Comparison of ENCODE assay signal across 1 cellular context in genomic region chr4:185209031-185209851, GRCh38.
TF ChIP-seq lines count a peak whose summit lies in the region.

TSS of gene SNX25 (plus strand) at chr4:185209598. CDS start at chr4:185209827, 229 bp downstream.

TF ChIP-seq in K562, 482 proteins besides CTCF, POLR2A, EP300 and RAD21 (continued from another document):
- TF ChIP-seq, protein P1, sequence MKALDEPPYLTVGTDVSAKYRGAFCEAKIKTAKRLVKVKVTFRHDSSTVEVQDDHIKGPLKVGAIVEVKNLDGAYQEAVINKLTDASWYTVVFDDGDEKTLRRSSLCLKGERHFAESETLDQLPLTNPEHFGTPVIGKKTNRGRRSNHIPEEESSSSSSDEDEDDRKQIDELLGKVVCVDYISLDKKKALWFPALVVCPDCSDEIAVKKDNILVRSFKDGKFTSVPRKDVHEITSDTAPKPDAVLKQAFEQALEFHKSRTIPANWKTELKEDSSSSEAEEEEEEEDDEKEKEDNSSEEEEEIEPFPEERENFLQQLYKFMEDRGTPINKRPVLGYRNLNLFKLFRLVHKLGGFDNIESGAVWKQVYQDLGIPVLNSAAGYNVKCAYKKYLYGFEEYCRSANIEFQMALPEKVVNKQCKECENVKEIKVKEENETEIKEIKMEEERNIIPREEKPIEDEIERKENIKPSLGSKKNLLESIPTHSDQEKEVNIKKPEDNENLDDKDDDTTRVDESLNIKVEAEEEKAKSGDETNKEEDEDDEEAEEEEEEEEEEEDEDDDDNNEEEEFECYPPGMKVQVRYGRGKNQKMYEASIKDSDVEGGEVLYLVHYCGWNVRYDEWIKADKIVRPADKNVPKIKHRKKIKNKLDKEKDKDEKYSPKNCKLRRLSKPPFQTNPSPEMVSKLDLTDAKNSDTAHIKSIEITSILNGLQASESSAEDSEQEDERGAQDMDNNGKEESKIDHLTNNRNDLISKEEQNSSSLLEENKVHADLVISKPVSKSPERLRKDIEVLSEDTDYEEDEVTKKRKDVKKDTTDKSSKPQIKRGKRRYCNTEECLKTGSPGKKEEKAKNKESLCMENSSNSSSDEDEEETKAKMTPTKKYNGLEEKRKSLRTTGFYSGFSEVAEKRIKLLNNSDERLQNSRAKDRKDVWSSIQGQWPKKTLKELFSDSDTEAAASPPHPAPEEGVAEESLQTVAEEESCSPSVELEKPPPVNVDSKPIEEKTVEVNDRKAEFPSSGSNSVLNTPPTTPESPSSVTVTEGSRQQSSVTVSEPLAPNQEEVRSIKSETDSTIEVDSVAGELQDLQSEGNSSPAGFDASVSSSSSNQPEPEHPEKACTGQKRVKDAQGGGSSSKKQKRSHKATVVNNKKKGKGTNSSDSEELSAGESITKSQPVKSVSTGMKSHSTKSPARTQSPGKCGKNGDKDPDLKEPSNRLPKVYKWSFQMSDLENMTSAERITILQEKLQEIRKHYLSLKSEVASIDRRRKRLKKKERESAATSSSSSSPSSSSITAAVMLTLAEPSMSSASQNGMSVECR (CRISPR knock-in tag; IDR thresholded peaks at IDR 0.05): 0 out of 2 replicates have a peak, but pooled peaks have one; percentile 26
- TF ChIP-seq TAF1 (IDR thresholded peaks at IDR 0.05; ENCODE audit: control insufficient read depth, extremely low read depth, insufficient read depth, low read length, severe bottlenecking): peak; percentile 79
- TF ChIP-seq GABPA (tag; conservative IDR thresholded peaks at IDR 0.05; ENCODE audit: low read depth): peak; percentile 31; the same call in 1 of the 2 replicates
- TF ChIP-seq MYC (IDR thresholded peaks at IDR 0.05; ENCODE audit: low read depth, low read length): peak; percentile 38; the same call in 1 of the 2 replicates
- TF ChIP-seq MYC (CRISPR knock-in tag; IDR thresholded peaks at IDR 0.05; ENCODE audit: borderline replicate concordance, low read depth): no peak
- 0 out of 4 replicates have a peak, but pooled peaks of 1 of the 2 experiments have one; percentile 22 for TF ChIP-seq UBTF (IDR thresholded peaks at IDR 0.05; ENCODE audit: borderline replicate concordance in 1 of 2, low read depth in 2 of 2, low read length in 2 of 2)
- no peak for TF ChIP-seq ZNF551 (CRISPR knock-in tag; IDR thresholded peaks at IDR 0.05)
- TF ChIP-seq ZNF431 (CRISPR knock-in tag; IDR thresholded peaks at IDR 0.05): 0 out of 2 replicates have a peak, but pooled peaks have one; percentile 52
- TF ChIP-seq FOXP1 (CRISPR knock-in tag; IDR thresholded peaks at IDR 0.05): peak; percentile 86; the same call in 1 of the 2 replicates
- TF ChIP-seq SIN3B (IDR thresholded peaks at IDR 0.05; ENCODE audit: low read depth): peak; percentile 44
- TF ChIP-seq, protein P2, sequence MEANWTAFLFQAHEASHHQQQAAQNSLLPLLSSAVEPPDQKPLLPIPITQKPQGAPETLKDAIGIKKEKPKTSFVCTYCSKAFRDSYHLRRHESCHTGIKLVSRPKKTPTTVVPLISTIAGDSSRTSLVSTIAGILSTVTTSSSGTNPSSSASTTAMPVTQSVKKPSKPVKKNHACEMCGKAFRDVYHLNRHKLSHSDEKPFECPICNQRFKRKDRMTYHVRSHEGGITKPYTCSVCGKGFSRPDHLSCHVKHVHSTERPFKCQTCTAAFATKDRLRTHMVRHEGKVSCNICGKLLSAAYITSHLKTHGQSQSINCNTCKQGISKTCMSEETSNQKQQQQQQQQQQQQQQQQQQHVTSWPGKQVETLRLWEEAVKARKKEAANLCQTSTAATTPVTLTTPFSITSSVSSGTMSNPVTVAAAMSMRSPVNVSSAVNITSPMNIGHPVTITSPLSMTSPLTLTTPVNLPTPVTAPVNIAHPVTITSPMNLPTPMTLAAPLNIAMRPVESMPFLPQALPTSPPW (CRISPR knock-in tag; IDR thresholded peaks at IDR 0.05): peak; percentile 94
- TF ChIP-seq MTA2 (IDR thresholded peaks at IDR 0.05; ENCODE audit: low read depth): no peak
- TF ChIP-seq, protein P3, sequence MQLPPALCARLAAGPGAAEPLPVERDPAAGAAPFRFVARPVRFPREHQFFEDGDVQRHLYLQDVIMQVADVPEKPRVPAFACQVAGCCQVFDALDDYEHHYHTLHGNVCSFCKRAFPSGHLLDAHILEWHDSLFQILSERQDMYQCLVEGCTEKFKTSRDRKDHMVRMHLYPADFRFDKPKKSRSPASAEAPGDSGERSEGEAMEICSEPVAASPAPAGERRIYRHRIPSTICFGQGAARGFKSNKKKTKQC (CRISPR knock-in tag; IDR thresholded peaks at IDR 0.05): 0 out of 2 replicates have a peak, but pooled peaks have one; percentile 32
- TF ChIP-seq ZNF197 (CRISPR knock-in tag; IDR thresholded peaks at IDR 0.05; ENCODE audit: low read depth): no peak
